9 cellular contexts compared by ENCODE assay signal in the genomic region with DNA sequence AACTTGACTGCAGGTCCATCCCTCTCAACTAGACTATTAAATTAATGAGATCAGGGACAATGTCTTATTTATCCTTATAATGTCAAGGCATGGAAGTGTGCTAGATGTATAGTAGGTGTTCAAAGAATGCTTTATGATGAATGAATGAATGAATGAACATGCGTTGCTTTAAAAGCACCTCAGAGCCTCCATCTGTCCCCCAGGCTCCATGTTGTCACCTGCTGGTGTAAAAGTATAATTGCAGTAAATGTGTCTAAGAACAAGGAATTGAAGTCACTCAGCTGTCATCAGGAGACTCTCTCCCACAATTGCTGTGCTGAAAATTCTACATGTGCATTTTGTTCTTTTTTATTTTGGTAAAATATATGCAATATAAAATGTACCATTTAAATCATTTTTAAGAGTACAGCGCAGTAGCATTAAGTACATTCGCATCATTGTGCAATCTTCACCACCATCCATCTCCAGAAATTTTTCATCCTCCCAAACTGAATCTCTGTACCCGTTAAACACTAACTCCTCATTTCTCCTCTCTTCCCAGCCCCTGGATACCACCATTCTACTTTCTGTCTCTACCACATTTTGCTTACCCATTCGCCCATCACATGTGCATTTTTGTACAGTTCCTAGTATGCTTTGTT. TPM values are rescaled to one million over a fixed set of nuclear protein-coding genes. Genes with fewer than 3 reads are reported as not detected.
DNase-seq lines count a peak whose midpoint lies in the region; ATAC-seq and TF ChIP-seq lines count a peak whose summit lies in the region.
"Had no signal": no experiment of that assay in that cellular context is flagged by ENCODE, and none has a peak within 500 bp of the region (broad histone marks: within the 10 kb centered on the region; RNA-seq: fewer than 3 reads in every experiment).

No MANE protein-coding gene starts in this region.

- CTCF ChIA-PET in IMR-90 (lab: Yijun Ruan, JAX): interaction anchor here (1.6 kb wide), 1 partner anchor 9 kb away, joined by 6 read pairs; no protein-coding TSS in a partner anchor

- H4K8ac ChIP-seq in IMR-90 (ENCODE audit: low read depth in 2 of 2, low read length in 2 of 2) (no peak overlapping the region), mesendoderm (ENCODE audit: low read depth, low read length) (no peak overlapping the region)

- H3K4me2 ChIP-seq in IMR-90 (ENCODE audit: low read depth, low read length): no peak overlapping the region
- H3K4me2 ChIP-seq in mesendoderm (ENCODE audit: low read length): no peak overlapping the region

- H4K20me1 ChIP-seq in IMR-90 (ENCODE audit: insufficient read depth, low read length): no peaks in the 10 kb centered on the region

- H3K4ac ChIP-seq in IMR-90 (ENCODE audit: low read depth, low read length) (no peak overlapping the region), mesendoderm (ENCODE audit: low read depth, low read length) (no peak overlapping the region)

- no peaks in the 10 kb centered on the region for H3K79me1 ChIP-seq in IMR-90 (ENCODE audit: low read depth in 1 of 2, low read length in 2 of 2)
- H3K79me1 ChIP-seq in mesendoderm (ENCODE audit: low read length): peaks cover 1% of the 10 kb centered on the region

- 86% methylated on average over 3 of the region's 5 CpGs; no CpG with 5 or more reads in 1 of the 2 experiments for WGBS in IMR-90 (ENCODE audit: extremely low coverage in 2 of 2, insufficient read length in 1 of 2), 2 experiments
- no CpG with 5 or more reads among the region's 5 CpGs for WGBS in mesendoderm (ENCODE audit: extremely low coverage, insufficient coverage, low lambda C conversion rate)

- H3K79me2 ChIP-seq in mesendoderm (ENCODE audit: control insufficient read depth, insufficient read depth, low read length): no peaks in the 10 kb centered on the region

- no peak overlapping the region for H2AK9ac ChIP-seq in IMR-90 (replicated peaks; ENCODE audit: low read depth, low read length, poor library complexity)

- H3K18ac ChIP-seq in IMR-90 (ENCODE audit: low read depth, low read length) (no peak overlapping the region), mesendoderm (ENCODE audit: low read length) (no peak overlapping the region)

- peaks cover 57% of the 10 kb centered on the region for H3K27me3 ChIP-seq in IMR-90 (ENCODE audit: control insufficient read depth, insufficient read depth, low read length)
- H3K27me3 ChIP-seq in mesendoderm (ENCODE audit: insufficient read depth, low read length, poor library complexity): no peaks in the 10 kb centered on the region

- no peak for TF ChIP-seq POLR2A in IMR-90 (IDR thresholded peaks at IDR 0.05; ENCODE audit: low read depth, low read length)

- H3K4me3 ChIP-seq in IMR-90 (ENCODE audit: insufficient read depth, low read depth, low read length): no peak overlapping the region
- no peak overlapping the region for H3K4me3 ChIP-seq in astrocyte of the spinal cord (ENCODE audit: low read depth, low read length)
- no peak overlapping the region for H3K4me3 ChIP-seq in mesendoderm (ENCODE audit: low read length)
- H3K4me3 ChIP-seq: HAP-1 had no signal

- no peak overlapping the region for H2BK120ac ChIP-seq in IMR-90 (ENCODE audit: low read depth, low read length)
- H2BK120ac ChIP-seq in mesendoderm (ENCODE audit: low read depth, low read length): no peak overlapping the region

- no peak overlapping the region for H3K56ac ChIP-seq in IMR-90 (ENCODE audit: extremely low read depth, insufficient read depth, low read length)
- no peak overlapping the region for H3K56ac ChIP-seq in mesendoderm (ENCODE audit: low read length)

- H2BK5ac ChIP-seq in IMR-90 (ENCODE audit: low read depth, low read length, poor library complexity, severe bottlenecking) (no peak overlapping the region), mesendoderm (ENCODE audit: low read length) (no peak overlapping the region)

- H3K9ac ChIP-seq in IMR-90 (ENCODE audit: low read depth, low read length) (no peak overlapping the region), mesendoderm (ENCODE audit: low read length) (no peak overlapping the region)

- no peak for ATAC-seq in IMR-90 (ENCODE audit: low read depth)

- H4K91ac ChIP-seq in IMR-90 (ENCODE audit: insufficient read depth, low read depth, low read length): no peak overlapping the region

- TF ChIP-seq CTCF in IMR-90 (conservative IDR thresholded peaks at IDR 0.05; ENCODE audit: low read depth, low read length) (peak; percentile 18; the same call in 1 of the 2 replicates), astrocyte of the spinal cord (IDR thresholded peaks at IDR 0.05; ENCODE audit: low read depth, low read length) (peak; percentile 54)

- H2AFZ ChIP-seq in IMR-90 (replicated peaks; ENCODE audit: low read length, poor library complexity): no peak overlapping the region

- H3K27ac ChIP-seq in IMR-90 (ENCODE audit: insufficient read depth, low read length): no peak overlapping the region
- no peak overlapping the region for H3K27ac ChIP-seq in mesendoderm (ENCODE audit: low read depth, low read length)

- intact Hi-C loops in IMR-90 (cut with micrococcal nuclease): no loop called here
- intact Hi-C loops in posterior cingulate gyrus (cut with DNase I): no loop called here

- H3K23ac ChIP-seq in IMR-90 (ENCODE audit: low read depth, low read length) (no peak overlapping the region), mesendoderm (ENCODE audit: low read length) (no peak overlapping the region)

- in situ Hi-C loops in IMR-90 (cut with MboI; ENCODE audit: low sequenced_read_pairs): no loop called here
- in situ Hi-C loops in astrocyte of the spinal cord (cut with HindIII; ENCODE audit: low sequenced_read_pairs): no loop called here

- H3K4me1 ChIP-seq in IMR-90 (ENCODE audit: control insufficient read depth, insufficient read depth, low read length) (no peaks in the 10 kb centered on the region), mesendoderm (ENCODE audit: control insufficient read depth, low read depth, low read length) (peaks cover 5% of the 10 kb centered on the region)

- no peaks in the 10 kb centered on the region for H3K9me1 ChIP-seq in IMR-90 (ENCODE audit: insufficient read depth, low read length)

- no peaks in the 10 kb centered on the region for H3K9me3 ChIP-seq in IMR-90 (ENCODE audit: control insufficient read depth, insufficient read depth, low read length)
- H3K9me3 ChIP-seq: HAP-1 had no signal

- no peak overlapping the region for H2BK20ac ChIP-seq in IMR-90 (ENCODE audit: low read depth, low read length)

- no peak overlapping the region for H2BK15ac ChIP-seq in IMR-90 (ENCODE audit: low read depth, low read length)
- no peak overlapping the region for H2BK15ac ChIP-seq in mesendoderm (replicated peaks; ENCODE audit: low read depth)

- no TSS peak for BruUV-seq in IMR-90 (replicated peaks; lab: Mats Ljungman, UMichigan)

- H2AK5ac ChIP-seq in IMR-90 (ENCODE audit: low read depth, low read length) (no peak overlapping the region), mesendoderm (ENCODE audit: low read length) (no peak overlapping the region)

- no peaks in the 10 kb centered on the region for H3K36me3 ChIP-seq in IMR-90 (ENCODE audit: control insufficient read depth, insufficient read depth, low read length)
- H3K36me3 ChIP-seq in mesendoderm (ENCODE audit: control insufficient read depth, insufficient read depth, low read length): no peaks in the 10 kb centered on the region
- H3K36me3 ChIP-seq: HAP-1 had no signal

- dilution Hi-C loops in IMR-90 (cut with HindIII; ENCODE audit: low sequenced_read_pairs, unreplicated experiment): no loop called here

- no peak for TF ChIP-seq RAD21 in IMR-90 (IDR thresholded peaks at IDR 0.05; ENCODE audit: low read length)

- H4K5ac ChIP-seq in IMR-90 (ENCODE audit: low read depth, low read length) (no peak overlapping the region), mesendoderm (ENCODE audit: low read length) (no peak overlapping the region)

- H3K14ac ChIP-seq in IMR-90 (replicated peaks; ENCODE audit: low read depth, low read length): no peak overlapping the region

- DNase-seq in DMS114 treated with DMSO at 0.1 percent for 48 hours (lab: John Stamatoyannopoulos, UW; ENCODE audit: unreplicated experiment): peak; percentile 18
- no peak for DNase-seq in IMR-90
- no peak for DNase-seq in astrocyte of the spinal cord (ENCODE audit: low read depth, low spot score)
- DNase-seq in mesendoderm: peak; percentile 58
- no peak for DNase-seq in activated CD4-positive, alpha-beta T cell treated with anti-CD3 and anti-CD28 coated beads for 48 hours
- DNase-seq in HK-2 (ENCODE audit: unreplicated experiment): no peak
- no peak for DNase-seq in posterior cingulate gyrus
- no peak for DNase-seq in NK-92 (lab: John Stamatoyannopoulos, UW; ENCODE audit: unreplicated experiment)

- POLR2A ChIA-PET in IMR-90 (lab: Charles Lee; ENCODE audit: unreplicated experiment): no interaction called here

TF ChIP-seq in IMR-90, 13 proteins besides CTCF, POLR2A, EP300 and RAD21 (continues in another document):
- TF ChIP-seq SMC3 (IDR thresholded peaks at IDR 0.05; ENCODE audit: low read depth, low read length): 0 out of 2 replicates have a peak, but pooled peaks have one; percentile 6
- no peak for TF ChIP-seq MAZ (IDR thresholded peaks at IDR 0.05; ENCODE audit: borderline replicate concordance, low read depth, low read length)
- TF ChIP-seq CEBPB (IDR thresholded peaks at IDR 0.05; ENCODE audit: low read depth, low read length): peak; percentile 52; the same call in 1 of the 2 replicates
- no peak for TF ChIP-seq BHLHE40 (IDR thresholded peaks at IDR 0.05; ENCODE audit: low read depth, low read length)
- no peak for TF ChIP-seq CHD1 (IDR thresholded peaks at IDR 0.05; ENCODE audit: low read depth, low read length)
- no peak for TF ChIP-seq RCOR1 (IDR thresholded peaks at IDR 0.05; ENCODE audit: insufficient replicate concordance, low read length)
- TF ChIP-seq NFE2L2 (IDR thresholded peaks at IDR 0.05; ENCODE audit: low read depth, low read length): no peak
- TF ChIP-seq FOS (IDR thresholded peaks at IDR 0.05; ENCODE audit: low read depth, low read length): no peak
- no peak for TF ChIP-seq MAFK (IDR thresholded peaks at IDR 0.05; ENCODE audit: low read depth, low read length)
- no peak for TF ChIP-seq MXI1 (IDR thresholded peaks at IDR 0.05; ENCODE audit: borderline replicate concordance, low read depth, low read length)

RNA-seq across cellular contexts. Expression of a gene that starts 52.6 kb away (rescaled TPM):
- 0.28 and 0.36 TPM in 2 replicates for total RNA-seq in IMR-90 (2012; rRNA removed)
- 0.11 and 0.15 TPM in 2 replicates for polyA plus RNA-seq in IMR-90 (2012; rRNA removed)
- polyA plus RNA-seq in IMR-90 (2012; cell fraction: cytosol; rRNA removed): 0.03 and 0.10 TPM in 2 replicates
- 0.08 and 0.39 TPM in 2 replicates for polyA plus RNA-seq in IMR-90 (2012; cell fraction: nucleus; rRNA removed; ENCODE audit: low replicate concordance)
- 26.7 TPM for polyA plus RNA-seq in mesendoderm (2013, experiment 1 of 2)
- 26.8 TPM for polyA plus RNA-seq in mesendoderm (2013, experiment 2 of 2)

Comparison
In these comparisons a context has a peak if more than half of its experiments do, and no peak if none do; other contexts are left out.
1. DNase-seq: peak in DMS114 treated with DMSO at 0.1 percent for 48 hours (single experiment) and mesendoderm (single experiment); none in IMR-90 (single experiment), astrocyte of the spinal cord (single experiment), activated CD4-positive, alpha-beta T cell treated with anti-CD3 and anti-CD28 coated beads for 48 hours (single experiment), HK-2 (single experiment), posterior cingulate gyrus (0 of 10) and NK-92 (single experiment).